In genomic region chr12:31562594-31563328, GRCh38 we compare ENCODE assay signal across 1 cellular context.
TF ChIP-seq lines count a peak whose summit lies in the region.

No MANE protein-coding gene starts in this region.

TF ChIP-seq in HepG2, 621 proteins besides CTCF, POLR2A, EP300 and RAD21:
- TF ChIP-seq ZNF136 (CRISPR knock-in tag; IDR thresholded peaks at IDR 0.05; ENCODE audit: low read depth) = no peak
- TF ChIP-seq HNRNPUL1 (IDR thresholded peaks at IDR 0.05; ENCODE audit: low read depth, low read length) = no peak
- TF ChIP-seq ZNF644 (CRISPR knock-in tag; IDR thresholded peaks at IDR 0.05; ENCODE audit: low read depth) = 0 out of 2 replicates have a peak, but pooled peaks have one; percentile 15
